ENCODE assay signal across 11 cellular contexts in the genomic region with DNA sequence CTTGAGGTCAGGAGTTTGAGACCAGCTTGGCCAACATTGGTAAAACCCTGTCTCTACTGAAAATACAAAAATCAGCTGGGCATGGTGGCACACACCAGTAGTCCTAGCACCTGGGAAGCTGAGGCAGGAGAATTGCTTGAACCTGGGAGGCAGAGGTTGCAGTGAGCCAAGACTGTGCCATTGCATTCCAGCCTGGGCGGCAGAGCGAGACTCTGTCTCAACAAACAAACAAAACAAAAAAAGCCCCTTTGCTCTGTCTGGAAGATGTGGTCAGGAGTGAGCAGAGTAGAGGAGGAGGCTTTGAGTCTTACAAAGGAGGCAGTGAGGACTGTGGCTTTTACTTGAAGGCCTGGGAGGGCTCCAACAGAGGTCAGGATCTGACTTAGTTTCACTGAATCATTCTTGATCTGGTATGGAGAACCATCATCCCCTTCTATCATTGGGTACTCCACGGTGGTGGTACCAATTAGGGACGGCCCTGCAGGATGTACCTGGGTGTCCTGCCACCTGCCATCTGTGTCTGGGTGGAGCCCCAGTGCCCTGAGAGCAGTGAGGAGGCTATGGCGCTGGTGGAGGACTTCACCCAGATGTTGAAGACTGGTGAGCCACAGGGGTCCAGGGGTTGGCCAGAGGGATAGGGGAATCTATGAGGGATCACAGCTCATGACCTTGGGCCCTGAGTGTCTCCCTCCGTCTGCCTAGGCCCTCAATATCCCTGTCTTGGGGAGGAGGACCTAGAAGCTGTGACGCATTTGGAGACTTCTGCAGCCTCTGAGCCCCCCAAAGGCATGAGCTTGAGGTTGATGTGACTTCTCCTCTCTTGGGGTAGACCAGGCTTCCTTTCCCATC. TPM values are rescaled to one million over a fixed set of nuclear protein-coding genes. Genes with fewer than 3 reads are reported as not detected.
DNase-seq lines count a peak whose midpoint lies in the region; ATAC-seq and TF ChIP-seq lines count a peak whose summit lies in the region.
"Had no signal": no experiment of that assay in that cellular context is flagged by ENCODE, and none has a peak within 500 bp of the region (broad histone marks: within the 10 kb centered on the region; RNA-seq: fewer than 3 reads in every experiment).

No MANE protein-coding gene starts in this region.

- no peak for ATAC-seq in heart right ventricle
- no peak for ATAC-seq in stimulated activated naive CD8-positive, alpha-beta T cell treated with anti-CD3 and anti-CD28 coated beads, Interleukin-15, amount 100 ng/mL, for 72 hours
- ATAC-seq in HG03025 (IDR thresholded peaks at IDR 0.05; ENCODE audit: low FRiP score, unreplicated experiment): no peak

- peak overlapping the region; percentile 20 for H3K27ac Mint-ChIP-seq in dendritic cell treated with granulocyte-macrophage colony-stimulating factor and Interleukin-4, amounts not matched to agents 40 ng/mL and 50 ng/mL, for 4 days
- no peak overlapping the region for H3K27ac Mint-ChIP-seq in stimulated activated naive CD8-positive, alpha-beta T cell treated with anti-CD3 and anti-CD28 coated beads, Interleukin-15, amount 100 ng/mL, for 72 hours
- H3K27ac Mint-ChIP-seq: activated naive CD4-positive, alpha-beta T cell treated with anti-CD3 and anti-CD28 coated beads, Interleukin-2, amount 10 ng/mL, durations not matched to agents 7 days and 5 days had no signal

- H3K4me1 ChIP-seq in heart right ventricle: peaks cover 11 to 39% (median 15%) of the 10 kb centered on the region in 9 donors

- no peak for TF ChIP-seq CTCF in heart right ventricle (IDR thresholded peaks at IDR 0.05)

- intact Hi-C loops in cardiac septum (cut with DNase I) (no loop called here), heart right ventricle (cut with DNase I) (no loop called here)
- intact Hi-C loops in dendritic cell treated with granulocyte-macrophage colony-stimulating factor and Interleukin-4, amounts not matched to agents 40 ng/mL and 50 ng/mL, for 4 days (cut with micrococcal nuclease): no loop called here

- peaks cover 53% of the 10 kb centered on the region for H3K4me1 Mint-ChIP-seq in dendritic cell treated with granulocyte-macrophage colony-stimulating factor and Interleukin-4, amounts not matched to agents 40 ng/mL and 50 ng/mL, for 4 days (ENCODE audit: low read depth)
- peaks cover 70% of the 10 kb centered on the region for H3K4me1 Mint-ChIP-seq in stimulated activated naive CD8-positive, alpha-beta T cell treated with anti-CD3 and anti-CD28 coated beads, Interleukin-15, amount 100 ng/mL, for 72 hours

- H3K27me3 ChIP-seq in heart right ventricle: no peaks in the 10 kb centered on the region

- H3K4me3 Mint-ChIP-seq in dendritic cell treated with granulocyte-macrophage colony-stimulating factor and Interleukin-4, amounts not matched to agents 40 ng/mL and 50 ng/mL, for 4 days: no peak overlapping the region
- H3K4me3 Mint-ChIP-seq in stimulated activated naive CD8-positive, alpha-beta T cell treated with anti-CD3 and anti-CD28 coated beads, Interleukin-15, amount 100 ng/mL, for 72 hours: peak overlapping the region; percentile 4 to 22
- H3K4me3 Mint-ChIP-seq: activated naive CD4-positive, alpha-beta T cell treated with anti-CD3 and anti-CD28 coated beads, Interleukin-2, amount 10 ng/mL, durations not matched to agents 7 days and 5 days; T-helper 2 cell treated with Interferon-gamma antibody and Interleukin-4, amounts not matched to agents 5 μg/mL and 100 μg/mL, for 36 hours had no signal

- H3K36me3 Mint-ChIP-seq in dendritic cell treated with granulocyte-macrophage colony-stimulating factor and Interleukin-4, amounts not matched to agents 40 ng/mL and 50 ng/mL, for 4 days (ENCODE audit: low read depth): peaks cover 52% of the 10 kb centered on the region

- no peaks in the 10 kb centered on the region for H3K27me3 Mint-ChIP-seq in dendritic cell treated with granulocyte-macrophage colony-stimulating factor and Interleukin-4, amounts not matched to agents 40 ng/mL and 50 ng/mL, for 4 days
- H3K27me3 Mint-ChIP-seq in stimulated activated naive CD8-positive, alpha-beta T cell treated with anti-CD3 and anti-CD28 coated beads, Interleukin-15, amount 100 ng/mL, for 72 hours: no peaks in the 10 kb centered on the region
- H3K27me3 Mint-ChIP-seq: activated naive CD4-positive, alpha-beta T cell treated with anti-CD3 and anti-CD28 coated beads, Interleukin-2, amount 10 ng/mL, durations not matched to agents 7 days and 5 days had no signal

- peak; percentile 43 for DNase-seq in cardiac septum (ENCODE audit: low spot score)
- no peak for DNase-seq in heart right ventricle
- peak in 1 of 2 donors; percentile 12 for DNase-seq in stimulated activated naive CD8-positive, alpha-beta T cell treated with anti-CD3 and anti-CD28 coated beads, Interleukin-15, amount 100 ng/mL, for 72 hours
- DNase-seq in SK-N-DZ (ENCODE audit: low spot score): no peak
- DNase-seq: activated naive CD4-positive, alpha-beta T cell treated with anti-CD3 and anti-CD28 coated beads, Interleukin-2, amount 10 ng/mL, durations not matched to agents 7 days and 5 days; effector memory CD4-positive, alpha-beta T cell; hippocampal formation; NCI-H1694 treated with DMSO at 0.1 percent for 48 hours had no signal

- no peak overlapping the region for H3K27ac ChIP-seq in heart right ventricle

- peaks cover 0 to 23% (median 4%) of the 10 kb centered on the region in 9 donors for H3K36me3 ChIP-seq in heart right ventricle

- no peak overlapping the region for H3K4me3 ChIP-seq in heart right ventricle

- H3K9me3 Mint-ChIP-seq in dendritic cell treated with granulocyte-macrophage colony-stimulating factor and Interleukin-4, amounts not matched to agents 40 ng/mL and 50 ng/mL, for 4 days: no peaks in the 10 kb centered on the region
- H3K9me3 Mint-ChIP-seq in stimulated activated naive CD8-positive, alpha-beta T cell treated with anti-CD3 and anti-CD28 coated beads, Interleukin-15, amount 100 ng/mL, for 72 hours: no peaks in the 10 kb centered on the region
- H3K9me3 Mint-ChIP-seq: activated naive CD4-positive, alpha-beta T cell treated with anti-CD3 and anti-CD28 coated beads, Interleukin-2, amount 10 ng/mL, durations not matched to agents 7 days and 5 days; T-helper 2 cell treated with Interferon-gamma antibody and Interleukin-4, amounts not matched to agents 5 μg/mL and 100 μg/mL, for 36 hours had no signal

- no peaks in the 10 kb centered on the region for H3K9me3 ChIP-seq in heart right ventricle

- 94 to 97% methylated on average over 7 of the region's 7 CpGs for WGBS in heart right ventricle, 2 donors

RNA-seq across cellular contexts. Expression of gene MZF1, which starts 4.7 kb away (rescaled TPM):
- 12.4 TPM for total RNA-seq in cardiac septum
- 10 to 100 TPM in 2 of 10 donors, 1 to 10 TPM in 8; 4.4 to 12.0 (median 8.3) TPM for total RNA-seq in heart right ventricle
- 10 to 100 TPM in 1 of 2 donors, 1 to 10 TPM in 1; 7.6 to 28.0 TPM for polyA plus RNA-seq in heart right ventricle
- polyA plus RNA-seq in SK-N-DZ (2014; cell fraction: cytosol; rRNA removed): 12.0 and 14.7 TPM in 2 replicates
- 72.1 and 102 TPM in 2 replicates for polyA plus RNA-seq in SK-N-DZ (2014; cell fraction: nucleus; rRNA removed)

RNA-seq across cellular contexts. Expression of gene UBE2M, which starts 19.4 kb away (rescaled TPM):
- total RNA-seq in cardiac septum (111 TPM), heart right ventricle (100 to 1,000 TPM; 107 to 146 (median 122) TPM)
- 100 to 1,000 TPM in 1 of 2 donors, 10 to 100 TPM in 1; 45.4 to 115 TPM for polyA plus RNA-seq in heart right ventricle
- polyA plus RNA-seq in SK-N-DZ (2014; cell fraction: cytosol; rRNA removed): 63.0 and 69.2 TPM in 2 replicates
- 59.7 and 69.5 TPM in 2 replicates for polyA plus RNA-seq in SK-N-DZ (2014; cell fraction: nucleus; rRNA removed)

RNA-seq across cellular contexts. Expression of gene CHMP2A, which starts 22.9 kb away (rescaled TPM):
- total RNA-seq in cardiac septum (138 TPM), heart right ventricle (100 to 1,000 TPM; 123 to 151 (median 131) TPM)
- polyA plus RNA-seq in heart right ventricle: 100 to 1,000 TPM; 239 to 349 TPM
- polyA plus RNA-seq in SK-N-DZ (2014; cell fraction: cytosol; rRNA removed): 85.0 and 86.3 TPM in 2 replicates
- 46.1 and 47.8 TPM in 2 replicates for polyA plus RNA-seq in SK-N-DZ (2014; cell fraction: nucleus; rRNA removed)

RNA-seq across cellular contexts. Expression of gene TRIM28, which starts 33.9 kb away (rescaled TPM):
- total RNA-seq in cardiac septum (140 TPM), heart right ventricle (100 to 1,000 TPM; 121 to 163 (median 150) TPM)
- 100 to 1,000 TPM; 105 to 129 TPM for polyA plus RNA-seq in heart right ventricle
- 375 and 400 TPM in 2 replicates for polyA plus RNA-seq in SK-N-DZ (2014; cell fraction: cytosol; rRNA removed)
- 509 and 535 TPM in 2 replicates for polyA plus RNA-seq in SK-N-DZ (2014; cell fraction: nucleus; rRNA removed)

RNA-seq across cellular contexts. Expression of gene ZBTB45, which starts 58.2 kb away (rescaled TPM):
- 13.8 TPM for total RNA-seq in cardiac septum
- total RNA-seq in heart right ventricle: 10 to 100 TPM in 5 of 10 donors, 1 to 10 TPM in 5; 7.7 to 13.3 (median 9.7) TPM
- polyA plus RNA-seq in heart right ventricle: 1 to 10 TPM; 7.1 to 8.7 TPM
- polyA plus RNA-seq in SK-N-DZ (2014; cell fraction: cytosol; rRNA removed): 4.4 and 4.8 TPM in 2 replicates
- polyA plus RNA-seq in SK-N-DZ (2014; cell fraction: nucleus; rRNA removed): 4.1 and 4.5 TPM in 2 replicates
